ENCODE assay signal across 15 cellular contexts in the genomic region with DNA sequence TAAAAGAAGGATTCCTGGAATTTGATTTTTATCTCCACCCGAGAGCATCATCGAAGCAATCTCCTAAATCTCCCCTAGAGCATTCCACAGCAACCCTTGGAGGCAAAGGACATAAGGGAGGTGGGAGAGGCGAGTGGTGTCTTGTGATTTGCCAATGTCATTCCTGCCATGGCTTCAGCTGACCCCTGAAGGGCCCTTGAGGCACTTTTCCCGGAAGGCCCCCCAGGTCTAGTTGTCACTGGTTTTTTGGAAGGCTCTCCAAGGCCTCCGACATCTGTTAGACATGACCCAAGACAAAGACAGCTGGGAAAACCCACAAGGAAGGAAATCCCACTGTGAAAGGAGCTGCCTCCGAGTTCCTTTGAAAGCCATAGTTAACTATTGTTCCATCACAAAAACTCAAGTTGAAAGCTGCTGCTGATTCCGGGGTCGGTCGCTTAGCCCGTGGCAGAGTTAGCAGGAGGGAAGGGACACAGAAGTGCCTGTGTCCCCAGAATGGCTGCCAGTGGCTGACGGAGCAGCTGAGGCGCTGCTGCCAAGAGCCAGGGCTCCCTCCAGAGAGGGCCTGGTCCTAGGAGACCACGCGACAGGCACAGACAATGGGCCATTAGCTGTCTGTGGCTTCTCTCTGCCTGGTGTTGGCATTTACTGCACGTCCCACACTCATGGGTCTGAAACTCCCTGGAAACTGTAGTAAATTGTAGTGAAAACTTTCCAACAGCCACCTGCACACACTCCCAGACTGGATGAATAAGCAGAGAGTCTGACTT. TPM values are rescaled to one million over a fixed set of nuclear protein-coding genes. Genes with fewer than 3 reads are reported as not detected.
DNase-seq lines count a peak whose midpoint lies in the region; ATAC-seq, FAIRE-seq and TF ChIP-seq lines count a peak whose summit lies in the region.
"Had no signal": no experiment of that assay in that cellular context is flagged by ENCODE, and none has a peak within 500 bp of the region (broad histone marks: within the 10 kb centered on the region; RNA-seq: fewer than 3 reads in every experiment).

No MANE protein-coding gene starts in this region.

- H3K9me3 Mint-ChIP-seq in H9 (no peaks in the 10 kb centered on the region; a peak in 1 of 5 replicates), osteocyte (ENCODE audit: unreplicated experiment) (no peaks in the 10 kb centered on the region)
- H3K9me3 Mint-ChIP-seq: activated naive CD4-positive, alpha-beta T cell treated with anti-CD3 and anti-CD28 coated beads, Interleukin-2, amount 10 ng/mL, durations not matched to agents 7 days and 5 days had no signal

- WGBS in H9 (ENCODE audit: extremely low coverage, insufficient read length, low lambda C conversion rate): no CpG with 5 or more reads among the region's 15 CpGs
- WGBS in right cardiac atrium: 43% methylated on average over 15 of the region's 15 CpGs
- 56% methylated on average over 15 of the region's 15 CpGs for WGBS in prostate gland

- H3K9me3 ChIP-seq in H9 (ENCODE audit: control insufficient read depth, low read depth, low read length) (no peaks in the 10 kb centered on the region), right cardiac atrium (ENCODE audit: control insufficient read depth, low read length) (peaks cover 2% of the 10 kb centered on the region), prostate gland (no peaks in the 10 kb centered on the region)
- H3K9me3 ChIP-seq: stomach had no signal

- H3K4me3 ChIP-seq in right cardiac atrium (ENCODE audit: low read length) (no peak overlapping the region), prostate gland (no peak overlapping the region)
- H3K4me3 ChIP-seq: stomach had no signal

- no peak for FAIRE-seq in D721Med (lab: Jason Lieb, UNC)
- FAIRE-seq: GM12892 had no signal

- H3K56ac ChIP-seq in H9 (ENCODE audit: insufficient read length, low read depth, low read length): no peak overlapping the region

- H3K23me2 ChIP-seq in H9 (ENCODE audit: insufficient read length, low read depth, low read length, poor library complexity, severe bottlenecking): no peaks in the 10 kb centered on the region

- H2BK15ac ChIP-seq in H9 (ENCODE audit: low read depth, low read length): no peak overlapping the region

- no peak overlapping the region for H3K4me2 ChIP-seq in H9 (ENCODE audit: insufficient read depth, insufficient read length, low read length)
- H3K4me2 ChIP-seq: KMS-11 had no signal

- H3K27me3 Mint-ChIP-seq in H9 (ENCODE audit: low read depth) (peaks cover 10% of the 10 kb centered on the region), osteocyte (ENCODE audit: unreplicated experiment) (no peaks in the 10 kb centered on the region)
- H3K27me3 Mint-ChIP-seq: activated naive CD4-positive, alpha-beta T cell treated with anti-CD3 and anti-CD28 coated beads, Interleukin-2, amount 10 ng/mL, durations not matched to agents 7 days and 5 days had no signal

- ATAC-seq in right cardiac atrium: peak; percentile 65 to 76

- H3K27ac ChIP-seq in H9 (ENCODE audit: insufficient read length, low read depth, low read length): no peak overlapping the region
- peak overlapping the region; percentile 15 for H3K27ac ChIP-seq in right cardiac atrium (ENCODE audit: low read length)
- no peak overlapping the region for H3K27ac ChIP-seq in prostate gland
- H3K27ac ChIP-seq: KMS-11, stomach had no signal

- H3K36me3 Mint-ChIP-seq in H9 (ENCODE audit: insufficient read depth in 1 of 3, low read depth in 3 of 3) (no peaks in the 10 kb centered on the region), osteocyte (ENCODE audit: unreplicated experiment) (no peaks in the 10 kb centered on the region)
- H3K36me3 Mint-ChIP-seq: activated naive CD4-positive, alpha-beta T cell treated with anti-CD3 and anti-CD28 coated beads, Interleukin-2, amount 10 ng/mL, durations not matched to agents 7 days and 5 days had no signal

- no peaks in the 10 kb centered on the region for H3K36me3 ChIP-seq in prostate gland
- H3K36me3 ChIP-seq: stomach had no signal

- H2BK12ac ChIP-seq in H9 (ENCODE audit: insufficient read length, low read depth, low read length): no peak overlapping the region

- H3K27me3 ChIP-seq in H9 (ENCODE audit: insufficient read depth, low read length) (no peaks in the 10 kb centered on the region), right cardiac atrium (ENCODE audit: control insufficient read depth, insufficient read depth) (no peaks in the 10 kb centered on the region), prostate gland (replicated peaks; ENCODE audit: insufficient read depth) (no peaks in the 10 kb centered on the region)
- H3K27me3 ChIP-seq: stomach had no signal

- H2AK5ac ChIP-seq in H9 (ENCODE audit: insufficient read length, low read length): no peak overlapping the region

- intact Hi-C loops in right cardiac atrium (cut with DNase I): no loop called here
- intact Hi-C loops in prostate gland (cut with DNase I): no loop called here

- TF ChIP-seq CTCF in H9 (conservative IDR thresholded peaks at IDR 0.05) (no peak), osteocyte (IDR thresholded peaks at IDR 0.05) (no peak), prostate gland (IDR thresholded peaks at IDR 0.05) (no peak), D721Med (IDR thresholded peaks at IDR 0.05; ENCODE audit: insufficient read depth, missing control alignments) (no peak)

- H3T11ph ChIP-seq in H9 (ENCODE audit: low read length): no peak overlapping the region

- no peak overlapping the region for H3K9ac ChIP-seq in H9 (ENCODE audit: extremely low read depth, insufficient read length, low read length)
- H3K9ac ChIP-seq: KMS-11 had no signal

- H3K4me1 Mint-ChIP-seq in H9 (peaks cover 30 to 33% of the 10 kb centered on the region in 2 experiments), osteocyte (ENCODE audit: unreplicated experiment) (peaks cover 19% of the 10 kb centered on the region)
- H3K4me1 Mint-ChIP-seq: activated naive CD4-positive, alpha-beta T cell treated with anti-CD3 and anti-CD28 coated beads, Interleukin-2, amount 10 ng/mL, durations not matched to agents 7 days and 5 days had no signal

- H3K27ac Mint-ChIP-seq in H9 (peak overlapping the region in 1 of 3 experiments; percentile 20; a peak in 1 of 7 replicates), osteocyte (ENCODE audit: unreplicated experiment) (peak overlapping the region; percentile 60)
- H3K27ac Mint-ChIP-seq: activated naive CD4-positive, alpha-beta T cell treated with anti-CD3 and anti-CD28 coated beads, Interleukin-2, amount 10 ng/mL, durations not matched to agents 7 days and 5 days had no signal

- peak overlapping the region; percentile 16 for H3K14ac ChIP-seq in H9 (ENCODE audit: insufficient read depth, low read length)

- no peak overlapping the region for H2BK20ac ChIP-seq in H9 (ENCODE audit: low read depth, low read length, poor library complexity, severe bottlenecking)

- peak overlapping the region; percentile 46 for H2AFZ ChIP-seq in H9 (ENCODE audit: low read length)

- no peaks in the 10 kb centered on the region for H4K20me1 ChIP-seq in H9 (ENCODE audit: control insufficient read depth, insufficient read depth, insufficient read length)

- no peak overlapping the region for H3K23ac ChIP-seq in H9 (ENCODE audit: insufficient read length, low read depth, low read length)

- DNase-seq in H9 (peak; percentile 46), anterior cingulate cortex (lab: John Stamatoyannopoulos, UW) (peak in 57 of 58 donors; percentile 13 to 96 (median 86)), right cardiac atrium (peak in 2 of 3 donors; percentile 56 to 66), osteocyte (ENCODE audit: extremely low spot score, unreplicated experiment) (no peak), prostate gland (ENCODE audit: low spot score) (no peak), D721Med (ENCODE audit: insufficient read length, low spot score) (no peak), hepatic stellate cell (ENCODE audit: low spot score) (no peak)
- DNase-seq in effector CD8-positive, alpha-beta T cell (lab: John Stamatoyannopoulos, UW): no peak
- DNase-seq: activated naive CD4-positive, alpha-beta T cell treated with anti-CD3 and anti-CD28 coated beads, Interleukin-2, amount 10 ng/mL, durations not matched to agents 7 days and 5 days; cerebellar nuclear complex; DMS79; NCI-H146; stomach had no signal

- no peak for TF ChIP-seq POLR2A in prostate gland (IDR thresholded peaks at IDR 0.05)

- no peak overlapping the region for H4K91ac ChIP-seq in H9 (ENCODE audit: insufficient read length, low read depth, low read length)

- H3K79me1 ChIP-seq in H9 (ENCODE audit: insufficient read depth, low read depth, low read length, poor library complexity, severe bottlenecking): no peaks in the 10 kb centered on the region

- H3K4me1 ChIP-seq in H9 (ENCODE audit: insufficient read depth, low read length) (peaks cover 14% of the 10 kb centered on the region), right cardiac atrium (ENCODE audit: control insufficient read depth, insufficient read depth, low read length) (peaks cover 6% of the 10 kb centered on the region), prostate gland (replicated peaks) (no peaks in the 10 kb centered on the region)

- H3K4ac ChIP-seq in H9 (ENCODE audit: low read depth, low read length): no peak overlapping the region

- no peak overlapping the region for H3K4me3 Mint-ChIP-seq in H9
- H3K4me3 Mint-ChIP-seq in osteocyte (ENCODE audit: unreplicated experiment): no peak overlapping the region
- H3K4me3 Mint-ChIP-seq: activated naive CD4-positive, alpha-beta T cell treated with anti-CD3 and anti-CD28 coated beads, Interleukin-2, amount 10 ng/mL, durations not matched to agents 7 days and 5 days had no signal

- no peak overlapping the region for H3K18ac ChIP-seq in H9 (ENCODE audit: insufficient read length, low read depth, low read length)

- no peak overlapping the region for H4K8ac ChIP-seq in H9 (replicated peaks; ENCODE audit: insufficient read length, low read depth, low read length)

- no peak overlapping the region for H2BK120ac ChIP-seq in H9 (ENCODE audit: low read depth, low read length, poor library complexity, severe bottlenecking)

- no peak overlapping the region for H4K5ac ChIP-seq in H9 (ENCODE audit: insufficient read length, low read depth, low read length)

- no peaks in the 10 kb centered on the region for H3K79me2 ChIP-seq in H9 (ENCODE audit: insufficient read depth, low read length)

- H2BK5ac ChIP-seq in H9 (ENCODE audit: insufficient read length, low read length): no peak overlapping the region

RNA-seq across cellular contexts. Expression of gene TRIO, which starts 24.4 kb away (rescaled TPM):
- total RNA-seq in H9 (2021) (82.9 and 87.8 TPM in 2 replicates), right cardiac atrium (10 to 100 TPM; 46.6 to 66.0 (median 55.5) TPM), osteocyte (336 and 341 TPM in 2 replicates), prostate gland (100 to 1,000 TPM in 1 of 2 donors, 10 to 100 TPM in 1; 90.3 to 197 TPM)
- polyA plus RNA-seq in right cardiac atrium: 31.3 TPM

Comparison
In these comparisons a context has a peak if more than half of its experiments do, and no peak if none do; other contexts are left out.
1. DNase-seq: peak in H9 (single experiment), anterior cingulate cortex (57 of 58) and right cardiac atrium (2 of 3); none in osteocyte (single experiment), prostate gland (single experiment), D721Med (single experiment), effector CD8-positive, alpha-beta T cell (single experiment) and hepatic stellate cell (single experiment).